29 cellular contexts compared by ENCODE assay signal in genomic region chr13:76361868-76362267, GRCh38.
"Had no signal": no experiment of that assay in that cellular context is flagged by ENCODE, and none has a peak within 500 bp of the region (broad histone marks: within the 10 kb centered on the region; RNA-seq: fewer than 3 reads in every experiment).

No MANE protein-coding gene starts in this region.

- H3K9me3 Mint-ChIP-seq: nephron; neural progenitor cell; stimulated activated naive CD8-positive, alpha-beta T cell treated with anti-CD3 and anti-CD28 coated beads, Interleukin-15, Interleukin-2, amounts not matched to agents 100 ng/mL and 50 ng/mL, for 24 hours had no signal

- H3K36me3 ChIP-seq: neural progenitor cell, ovary, right lobe of liver, sigmoid colon, stomach, suprapubic skin, tibial artery, transverse colon, upper lobe of right lung, uterus had no signal

- ATAC-seq: natural killer cell; psoas muscle; right cardiac atrium; right lobe of liver; stimulated activated effector memory CD8-positive, alpha-beta T cell treated with anti-CD3 and anti-CD28 coated beads, Interleukin-12 subunit alpha, Interleukin-12 subunit beta, amount 100 ng/mL, for 72 hours; stimulated activated naive B cell treated with anti-CD40 and anti-IgM and Interleukin-4, amounts not matched to agents 10 μg/mL and 1 μg/mL and 100 μg/mL, for 72 hours; upper lobe of right lung had no signal

- H3K27ac Mint-ChIP-seq: natural killer cell; nephron; neural progenitor cell; progenitor cell of endocrine pancreas; stimulated activated effector memory CD8-positive, alpha-beta T cell treated with anti-CD3 and anti-CD28 coated beads, Interleukin-12 subunit alpha, Interleukin-12 subunit beta, amount 100 ng/mL, for 72 hours; stimulated activated naive B cell treated with anti-CD40 and anti-IgM and Interleukin-4, amounts not matched to agents 10 μg/mL and 1 μg/mL and 100 μg/mL, for 72 hours; stimulated activated naive CD8-positive, alpha-beta T cell treated with anti-CD3 and anti-CD28 coated beads, Interleukin-15, Interleukin-2, amounts not matched to agents 100 ng/mL and 50 ng/mL, for 24 hours; type B pancreatic cell had no signal

- H3K4me1 ChIP-seq: neural progenitor cell, parathyroid adenoma, psoas muscle, right lobe of liver, sigmoid colon, stomach, suprapubic skin, testis, tibial artery, transverse colon, upper lobe of right lung, uterus had no signal

- H3K4me3 ChIP-seq: neural progenitor cell, ovary, psoas muscle, right lobe of liver, sigmoid colon, stomach, suprapubic skin, testis, tibial artery, transverse colon, upper lobe of right lung, uterus had no signal

- H3K27me3 ChIP-seq: neural progenitor cell, ovary, right lobe of liver, sigmoid colon, stomach, suprapubic skin, testis, tibial artery, transverse colon, upper lobe of right lung, uterus had no signal

- H3K4me1 Mint-ChIP-seq: natural killer cell; nephron; neural progenitor cell; stimulated activated effector memory CD8-positive, alpha-beta T cell treated with anti-CD3 and anti-CD28 coated beads, Interleukin-12 subunit alpha, Interleukin-12 subunit beta, amount 100 ng/mL, for 72 hours; stimulated activated naive B cell treated with anti-CD40 and anti-IgM and Interleukin-4, amounts not matched to agents 10 μg/mL and 1 μg/mL and 100 μg/mL, for 72 hours had no signal

- DNase-seq: natural killer cell; occipital lobe; ovary; posterior cingulate gyrus; psoas muscle; right cardiac atrium; right lobe of liver; sigmoid colon; small intestine; stimulated activated CD4-positive, alpha-beta T cell treated with anti-CD3 and anti-CD28 coated beads, Interleukin-15, amount 100 ng/mL, for 24 hours; stimulated activated CD4-positive, alpha-beta T cell treated with anti-CD3 and anti-CD28 coated beads, Interleukin-2, amount 100 ng/mL, for 24 hours; stimulated activated CD4-positive, alpha-beta T cell treated with anti-CD3 and anti-CD28 coated beads, Interleukin-2, amount 100 ng/mL, for 48 hours; stimulated activated CD4-positive, alpha-beta T cell treated with anti-CD3 and anti-CD28 coated beads, Interleukin-4, amount 100 ng/mL, for 24 hours; stimulated activated naive B cell treated with anti-CD40 and anti-IgM and Interleukin-4, amounts not matched to agents 10 μg/mL and 1 μg/mL and 100 μg/mL, for 72 hours; stimulated activated naive CD4-positive, alpha-beta T cell treated with Interleukin-2 at 50 U/mL for 16 hours; stomach; testis; tibial artery; transverse colon; upper lobe of right lung; uterus had no signal

- H3K27me3 Mint-ChIP-seq: progenitor cell of endocrine pancreas; stimulated activated naive B cell treated with anti-CD40 and anti-IgM and Interleukin-4, amounts not matched to agents 10 μg/mL and 1 μg/mL and 100 μg/mL, for 72 hours; stimulated activated naive CD8-positive, alpha-beta T cell treated with anti-CD3 and anti-CD28 coated beads, Interleukin-15, Interleukin-2, amounts not matched to agents 100 ng/mL and 50 ng/mL, for 24 hours had no signal

- H3K27ac ChIP-seq: neural progenitor cell, ovary, parathyroid adenoma, psoas muscle, right lobe of liver, sigmoid colon, stomach, suprapubic skin, testis, tibial artery, transverse colon, upper lobe of right lung, uterus had no signal

- H3K9me3 ChIP-seq: ovary, psoas muscle, right lobe of liver, sigmoid colon, stomach, suprapubic skin, testis, tibial artery, transverse colon, upper lobe of right lung, uterus had no signal

- H3K4me3 Mint-ChIP-seq: natural killer cell; nephron; neural progenitor cell; stimulated activated effector memory CD8-positive, alpha-beta T cell treated with anti-CD3 and anti-CD28 coated beads, Interleukin-12 subunit alpha, Interleukin-12 subunit beta, amount 100 ng/mL, for 72 hours; stimulated activated naive B cell treated with anti-CD40 and anti-IgM and Interleukin-4, amounts not matched to agents 10 μg/mL and 1 μg/mL and 100 μg/mL, for 72 hours; stimulated activated naive CD8-positive, alpha-beta T cell treated with anti-CD3 and anti-CD28 coated beads, Interleukin-15, Interleukin-2, amounts not matched to agents 100 ng/mL and 50 ng/mL, for 24 hours; type B pancreatic cell had no signal

- H3K36me3 Mint-ChIP-seq: natural killer cell; neural progenitor cell; stimulated activated effector memory CD8-positive, alpha-beta T cell treated with anti-CD3 and anti-CD28 coated beads, Interleukin-12 subunit alpha, Interleukin-12 subunit beta, amount 100 ng/mL, for 72 hours; stimulated activated naive B cell treated with anti-CD40 and anti-IgM and Interleukin-4, amounts not matched to agents 10 μg/mL and 1 μg/mL and 100 μg/mL, for 72 hours; type B pancreatic cell had no signal
